8 cellular contexts compared by ENCODE assay signal in genomic region chr14:34982421-34983147, GRCh38. TPM values are rescaled to one million over a fixed set of nuclear protein-coding genes. Genes with fewer than 3 reads are reported as not detected.
A peak's percentile ranks its signal among the peaks of the same experiment; 100 is the strongest.
DNase-seq lines count a peak whose midpoint lies in the region; ATAC-seq and TF ChIP-seq lines count a peak whose summit lies in the region.

Gene SRP54, plus strand, starts transcription at chr14:34982992. Its CDS starts 13,718 bp downstream, at chr14:34996710.

- intact Hi-C loops in left cardiac atrium (cut with DNase I): loop anchor here (2.0 to 10.0 kb wide), 2 partner anchors 108 to 110 kb away; partner anchors contain the start of gene BAZ1A (in 1 of the 2)
- intact Hi-C loops in posterior vena cava (cut with DNase I): loop anchor here in 1 of 2 donors (10.0 kb wide), 1 partner anchor 108 kb away; the partner anchor contains the start of gene BAZ1A
- intact Hi-C loops in upper lobe of right lung (cut with DNase I): no loop called here

- H3K36me3 ChIP-seq in upper lobe of right lung: peaks cover 4% of the 10 kb centered on the region

- peak within 1 kb of the TSS; percentile 73 for H3K4me3 ChIP-seq in upper lobe of right lung

- ATAC-seq in HG02884 (IDR thresholded peaks at IDR 0.05; ENCODE audit: unreplicated experiment) (peak; percentile 79), left cardiac atrium (peak; percentile 97), upper lobe of right lung (peak; percentile 96)

- H3K27ac ChIP-seq in upper lobe of right lung: peak within 1 kb of the TSS; percentile 97

- TF ChIP-seq POLR2A in GM15510 (IDR thresholded peaks at IDR 0.05; ENCODE audit: borderline replicate concordance, extremely low read depth, insufficient read length): peak; percentile 95

- DNase-seq in NCI-H146 treated with DMSO at 0.1 percent for 48 hours (lab: John Stamatoyannopoulos, UW; ENCODE audit: unreplicated experiment) (peak; percentile 85), T-helper 1 cell (peak; percentile 99 to 100 (median 100)), amniotic stem cell (lab: John Stamatoyannopoulos, UW) (peak; percentile 90), left cardiac atrium (peak; percentile 98), posterior vena cava (ENCODE audit: low spot score) (peak; percentile 99), upper lobe of right lung (peak; percentile 100)

- no peaks in the 10 kb centered on the region for H3K27me3 ChIP-seq in upper lobe of right lung

- no peak for TF ChIP-seq CTCF in upper lobe of right lung (IDR thresholded peaks at IDR 0.05)

- H3K4me1 ChIP-seq in upper lobe of right lung: peaks cover 44% of the 10 kb centered on the region

- no peaks in the 10 kb centered on the region for H3K9me3 ChIP-seq in upper lobe of right lung

RNA-seq across cellular contexts. Expression of gene SRP54, which starts in this region (rescaled TPM):
- total RNA-seq in left cardiac atrium (10 to 100 TPM; 28.6 to 38.2 TPM), posterior vena cava (10 to 100 TPM; 40.0 to 42.3 TPM), upper lobe of right lung (47.5 TPM)

Comparison
In these comparisons a context has a peak if more than half of its experiments do, and no peak if none do; other contexts are left out.
1. Peak in every context shown above with its lines: DNase-seq, ATAC-seq, H3K4me3 ChIP-seq and H3K27ac ChIP-seq.